13 cellular contexts compared by ENCODE assay signal in genomic region chr9:136547508-136548215, GRCh38. TPM values are rescaled to one million over a fixed set of nuclear protein-coding genes. Genes with fewer than 3 reads are reported as not detected.
A peak's percentile ranks its signal among the peaks of the same experiment; 100 is the strongest.
DNase-seq lines count a peak whose midpoint lies in the region; ATAC-seq and TF ChIP-seq lines count a peak whose summit lies in the region.
"Had no signal": no experiment of that assay in that cellular context is flagged by ENCODE, and none has a peak within 500 bp of the region (broad histone marks: within the 10 kb centered on the region; RNA-seq: fewer than 3 reads in every experiment).

No MANE protein-coding gene starts in this region.

- TF ChIP-seq POLR2A in upper lobe of left lung (IDR thresholded peaks at IDR 0.05): no peak

- peaks cover 0 to 13% (median 4%) of the 10 kb centered on the region in 4 donors for H3K36me3 ChIP-seq in upper lobe of left lung

- H3K27ac Mint-ChIP-seq in activated CD8-positive, alpha-beta T cell treated with anti-CD3 and anti-CD28 coated beads, Interleukin-2, amount 10 ng/mL, durations not matched to agents 7 days and 5 days: no peak overlapping the region
- H3K27ac Mint-ChIP-seq in activated CD8-positive, alpha-beta T cell treated with anti-CD3 and anti-CD28 coated beads for 36 hours: no peak overlapping the region
- peak overlapping the region; percentile 9 for H3K27ac Mint-ChIP-seq in neural crest cell (ENCODE audit: unreplicated experiment)
- H3K27ac Mint-ChIP-seq: stimulated activated naive CD8-positive, alpha-beta T cell treated with anti-CD3 and anti-CD28 coated beads, Interleukin-15, amount 100 ng/mL, for 72 hours had no signal

- H3K9me3 ChIP-seq in upper lobe of left lung: no peaks in the 10 kb centered on the region

- peak overlapping the region in 1 of 4 donors; percentile 97 for H3K4me3 ChIP-seq in upper lobe of left lung

- intact Hi-C loops in activated CD8-positive, alpha-beta T cell treated with anti-CD3 and anti-CD28 coated beads for 36 hours (cut with micrococcal nuclease): no loop called here

- no peak for ATAC-seq in activated CD8-positive, alpha-beta T cell treated with anti-CD3 and anti-CD28 coated beads, Interleukin-2, amount 10 ng/mL, durations not matched to agents 7 days and 5 days
- ATAC-seq in activated CD8-positive, alpha-beta T cell treated with anti-CD3 and anti-CD28 coated beads for 36 hours: no peak
- ATAC-seq in upper lobe of left lung (ENCODE audit: low FRiP score in 2 of 2) (no peak), HG03095 (IDR thresholded peaks at IDR 0.05; ENCODE audit: unreplicated experiment) (no peak)
- ATAC-seq: stimulated activated naive CD8-positive, alpha-beta T cell treated with anti-CD3 and anti-CD28 coated beads, Interleukin-15, amount 100 ng/mL, for 72 hours had no signal

- H3K27me3 ChIP-seq in upper lobe of left lung: no peaks in the 10 kb centered on the region

- no peak for TF ChIP-seq EP300 in upper lobe of left lung (IDR thresholded peaks at IDR 0.05)

- peak overlapping the region; percentile 73 for H3K4me3 Mint-ChIP-seq in activated CD8-positive, alpha-beta T cell treated with anti-CD3 and anti-CD28 coated beads, Interleukin-2, amount 10 ng/mL, durations not matched to agents 7 days and 5 days
- H3K4me3 Mint-ChIP-seq in activated CD8-positive, alpha-beta T cell treated with anti-CD3 and anti-CD28 coated beads for 36 hours: no peak overlapping the region
- peak overlapping the region; percentile 23 for H3K4me3 Mint-ChIP-seq in neural crest cell

- H3K27ac ChIP-seq in cingulate gyrus (ENCODE audit: low read depth, low read length) (peak overlapping the region; percentile 85), upper lobe of left lung (peak overlapping the region; percentile 94 to 99 (median 98))

- peaks cover 15% of the 10 kb centered on the region for H3K36me3 Mint-ChIP-seq in activated CD8-positive, alpha-beta T cell treated with anti-CD3 and anti-CD28 coated beads, Interleukin-2, amount 10 ng/mL, durations not matched to agents 7 days and 5 days (ENCODE audit: low read depth)
- peaks cover 14% of the 10 kb centered on the region for H3K36me3 Mint-ChIP-seq in activated CD8-positive, alpha-beta T cell treated with anti-CD3 and anti-CD28 coated beads for 36 hours (ENCODE audit: low read depth)
- H3K36me3 Mint-ChIP-seq in neural crest cell (ENCODE audit: low read depth): no peaks in the 10 kb centered on the region
- H3K36me3 Mint-ChIP-seq: IgD-negative memory B cell had no signal

- no peaks in the 10 kb centered on the region for H3K9me3 Mint-ChIP-seq in activated CD8-positive, alpha-beta T cell treated with anti-CD3 and anti-CD28 coated beads, Interleukin-2, amount 10 ng/mL, durations not matched to agents 7 days and 5 days (ENCODE audit: insufficient read depth)
- H3K9me3 Mint-ChIP-seq in activated CD8-positive, alpha-beta T cell treated with anti-CD3 and anti-CD28 coated beads for 36 hours: no peaks in the 10 kb centered on the region
- H3K9me3 Mint-ChIP-seq in neural crest cell: no peaks in the 10 kb centered on the region
- H3K9me3 Mint-ChIP-seq: IgD-negative memory B cell; stimulated activated naive CD8-positive, alpha-beta T cell treated with anti-CD3 and anti-CD28 coated beads, Interleukin-15, amount 100 ng/mL, for 72 hours had no signal

- TF ChIP-seq CTCF in activated CD8-positive, alpha-beta T cell treated with anti-CD3 and anti-CD28 coated beads for 36 hours (IDR thresholded peaks at IDR 0.05): no peak
- TF ChIP-seq CTCF in neural crest cell (conservative IDR thresholded peaks at IDR 0.05): no peak
- TF ChIP-seq CTCF in upper lobe of left lung (IDR thresholded peaks at IDR 0.05): no peak

- no peak for DNase-seq in activated CD8-positive, alpha-beta T cell treated with anti-CD3 and anti-CD28 coated beads, Interleukin-2, amount 10 ng/mL, durations not matched to agents 7 days and 5 days
- DNase-seq in activated CD8-positive, alpha-beta T cell treated with anti-CD3 and anti-CD28 coated beads for 36 hours: no peak
- no peak for DNase-seq in neural crest cell (ENCODE audit: low read depth, low spot score)
- DNase-seq in upper lobe of left lung: peak in 1 of 2 donors; percentile 79
- DNase-seq in superior temporal gyrus (ENCODE audit: extremely low spot score): no peak
- DNase-seq in NCI-H2227 treated with DMSO at 0.1 percent for 48 hours (lab: John Stamatoyannopoulos, UW): no peak
- DNase-seq: NCI-H2081; PC-3; stimulated activated CD4-positive, alpha-beta T cell treated with anti-CD3 and anti-CD28 coated beads, Interleukin-15, amount 100 ng/mL, for 24 hours; stimulated activated naive CD8-positive, alpha-beta T cell treated with anti-CD3 and anti-CD28 coated beads, Interleukin-15, amount 100 ng/mL, for 72 hours had no signal

- POLR2A ChIA-PET in activated CD8-positive, alpha-beta T cell treated with anti-CD3 and anti-CD28 coated beads, Interleukin-2, amount 10 ng/mL, durations not matched to agents 7 days and 5 days (lab: Charles Lee): no interaction called here
- POLR2A ChIA-PET in activated CD8-positive, alpha-beta T cell treated with anti-CD3 and anti-CD28 coated beads for 36 hours (lab: Charles Lee): interaction anchor here (0.6 to 2.5 kb wide), 4 partner anchors 9 to 80 kb away, joined by 3 to 15 read pairs (median 6); no protein-coding TSS in a partner anchor

- WGBS in upper lobe of left lung, 2 donors: 89 to 100% methylated on average over 3 to 21 of the region's 25 CpGs

- H3K4me1 ChIP-seq in upper lobe of left lung: peaks cover 54 to 68% (median 62%) of the 10 kb centered on the region in 4 donors

- CTCF ChIA-PET in activated CD8-positive, alpha-beta T cell treated with anti-CD3 and anti-CD28 coated beads, Interleukin-2, amount 10 ng/mL, durations not matched to agents 7 days and 5 days (lab: Charles Lee): interaction anchor here (2.2 kb wide), 1 partner anchor 8 kb away, joined by 8 read pairs; no protein-coding TSS in a partner anchor
- CTCF ChIA-PET in activated CD8-positive, alpha-beta T cell treated with anti-CD3 and anti-CD28 coated beads for 36 hours (lab: Charles Lee): no interaction called here

- peaks cover 46% of the 10 kb centered on the region for H3K4me1 Mint-ChIP-seq in activated CD8-positive, alpha-beta T cell treated with anti-CD3 and anti-CD28 coated beads, Interleukin-2, amount 10 ng/mL, durations not matched to agents 7 days and 5 days (ENCODE audit: low read depth)
- H3K4me1 Mint-ChIP-seq in activated CD8-positive, alpha-beta T cell treated with anti-CD3 and anti-CD28 coated beads for 36 hours (ENCODE audit: low read depth): peaks cover 41% of the 10 kb centered on the region
- peaks cover 27% of the 10 kb centered on the region for H3K4me1 Mint-ChIP-seq in neural crest cell

- peaks cover 2% of the 10 kb centered on the region for H3K27me3 Mint-ChIP-seq in activated CD8-positive, alpha-beta T cell treated with anti-CD3 and anti-CD28 coated beads, Interleukin-2, amount 10 ng/mL, durations not matched to agents 7 days and 5 days (ENCODE audit: low read depth)
- H3K27me3 Mint-ChIP-seq in activated CD8-positive, alpha-beta T cell treated with anti-CD3 and anti-CD28 coated beads for 36 hours: no peaks in the 10 kb centered on the region
- H3K27me3 Mint-ChIP-seq in neural crest cell (ENCODE audit: low read depth): no peaks in the 10 kb centered on the region
- H3K27me3 Mint-ChIP-seq: IgD-negative memory B cell; stimulated activated naive CD8-positive, alpha-beta T cell treated with anti-CD3 and anti-CD28 coated beads, Interleukin-15, amount 100 ng/mL, for 72 hours had no signal

RNA-seq across cellular contexts. Expression of gene NOTCH1, which starts 1.8 kb away (rescaled TPM):
- total RNA-seq in activated CD8-positive, alpha-beta T cell treated with anti-CD3 and anti-CD28 coated beads, Interleukin-2, amount 10 ng/mL, durations not matched to agents 7 days and 5 days: 10 to 100 TPM; 86.6 to 94.1 TPM
- total RNA-seq in activated CD8-positive, alpha-beta T cell treated with anti-CD3 and anti-CD28 coated beads for 36 hours: 10 to 100 TPM; 45.7 to 47.6 TPM
- total RNA-seq in neural crest cell (99.0 and 99.7 TPM in 2 replicates), upper lobe of left lung (100 to 1,000 TPM in 4 of 6 donors, 10 to 100 TPM in 2; 49.6 to 175 (median 110) TPM)
